9 cellular contexts compared by ENCODE assay signal in genomic region chr19:2503521-2504109, GRCh38. TPM values are rescaled to one million over a fixed set of nuclear protein-coding genes. Genes with fewer than 3 reads are reported as not detected.
DNase-seq lines count a peak whose midpoint lies in the region; ATAC-seq, FAIRE-seq and TF ChIP-seq lines count a peak whose summit lies in the region.
"Had no signal": no experiment of that assay in that cellular context is flagged by ENCODE, and none has a peak within 500 bp of the region (broad histone marks: within the 10 kb centered on the region; RNA-seq: fewer than 3 reads in every experiment).

No MANE protein-coding gene starts in this region.

- 43 to 57% (median 46%) methylated on average over 19 to 21 of the region's 21 CpGs for WGBS in ovary, 3 donors

- intact Hi-C loops in left cardiac atrium (cut with DNase I), result no loop called here
- intact Hi-C loops in ovary (cut with DNase I), result no loop called here

- FAIRE-seq in keratinocyte (lab: Jason Lieb, UNC), result no peak

- H3K27ac ChIP-seq in cardiac muscle cell (peak overlapping the region; percentile 51), keratinocyte (ENCODE audit: control insufficient read depth, insufficient read depth, low read length) (peak overlapping the region; percentile 60), ovary (no peak overlapping the region)
- H3K27ac ChIP-seq: VCaP had no signal

- no peak for TF ChIP-seq EP300 in ovary (IDR thresholded peaks at IDR 0.05)

- H3K36me3 ChIP-seq in cardiac muscle cell, result no peaks in the 10 kb centered on the region
- H3K36me3 ChIP-seq in keratinocyte (ENCODE audit: control insufficient read depth in 2 of 2, extremely low read depth in 1 of 2, insufficient read depth in 2 of 2, low read length in 2 of 2), result no peaks in the 10 kb centered on the region
- H3K36me3 ChIP-seq in ovary, result no peaks in the 10 kb centered on the region

- H4K20me1 ChIP-seq in keratinocyte (ENCODE audit: control insufficient read depth, extremely low read depth, insufficient read depth, low read length), result no peaks in the 10 kb centered on the region

- peak overlapping the region; percentile 58 for H3K27ac Mint-ChIP-seq in activated T-helper 17 cell treated with anti-CD3 and anti-CD28 coated beads, Interleukin-2, amount 50 U/mL, for 72 hours

- no peak overlapping the region for H3K4me3 ChIP-seq in cardiac muscle cell
- no peak overlapping the region for H3K4me3 ChIP-seq in keratinocyte (ENCODE audit: control insufficient read depth in 2 of 3, extremely low read depth in 1 of 3, insufficient read depth in 2 of 3, low read depth in 1 of 3, low read length in 3 of 3)
- no peak overlapping the region for H3K4me3 ChIP-seq in ovary

- H3K27me3 ChIP-seq in cardiac muscle cell (no peaks in the 10 kb centered on the region), keratinocyte (ENCODE audit: control insufficient read depth, extremely low read depth, insufficient read depth, low read length) (no peaks in the 10 kb centered on the region), ovary (no peaks in the 10 kb centered on the region)

- peak overlapping the region; percentile 50 for H3K4me2 ChIP-seq in keratinocyte (ENCODE audit: control insufficient read depth, extremely low read depth, insufficient read depth, low read depth, low read length)

- H3K4me1 Mint-ChIP-seq in activated T-helper 17 cell treated with anti-CD3 and anti-CD28 coated beads, Interleukin-2, amount 50 U/mL, for 72 hours, result peaks cover 15% of the 10 kb centered on the region

- H2AFZ ChIP-seq in keratinocyte (ENCODE audit: control insufficient read depth, low read length), result peak overlapping the region; percentile 53

- ATAC-seq in left cardiac atrium (no peak), GM21447 (IDR thresholded peaks at IDR 0.05; ENCODE audit: unreplicated experiment) (no peak)
- peak; percentile 98 for ATAC-seq in activated T-helper 17 cell treated with anti-CD3 and anti-CD28 coated beads, Interleukin-2, amount 50 U/mL, for 72 hours (replicated peaks)

- H3K9me3 ChIP-seq in cardiac muscle cell (ENCODE audit: low read depth), result no peaks in the 10 kb centered on the region
- H3K9me3 ChIP-seq in keratinocyte (ENCODE audit: control insufficient read depth, low read depth, low read length), result no peaks in the 10 kb centered on the region
- H3K9me3 ChIP-seq in ovary, result no peaks in the 10 kb centered on the region

- H3K4me3 Mint-ChIP-seq in activated T-helper 17 cell treated with anti-CD3 and anti-CD28 coated beads, Interleukin-2, amount 50 U/mL, for 72 hours, result peak overlapping the region; percentile 62

- peaks cover 6% of the 10 kb centered on the region for H3K4me1 ChIP-seq in cardiac muscle cell (ENCODE audit: low read depth)
- H3K4me1 ChIP-seq in keratinocyte (ENCODE audit: control insufficient read depth, extremely low read depth, insufficient read depth, low read length), result peaks cover 22% of the 10 kb centered on the region
- H3K4me1 ChIP-seq in ovary (ENCODE audit: insufficient read depth), result peaks cover 1% of the 10 kb centered on the region

- peak overlapping the region; percentile 47 for H3K9ac ChIP-seq in keratinocyte (ENCODE audit: control insufficient read depth, extremely low read depth, insufficient read depth, low read length)

- dilution Hi-C loops in keratinocyte (cut with MboI; ENCODE audit: extremely low pct_ligation_motif_present, low sequenced_read_pairs), result no loop called here

- peak; percentile 40 to 45 for DNase-seq in cardiac muscle cell (ENCODE audit: low read depth in 1 of 2, low spot score in 1 of 2)
- no peak for DNase-seq in left cardiac atrium
- peak; percentile 72 for DNase-seq in keratinocyte (ENCODE audit: low read depth, low spot score)
- DNase-seq in stimulated activated CD8-positive, alpha-beta memory T cell treated with anti-CD3 and anti-CD28 coated beads, Interleukin-7, amount 100 ng/mL, for 48 hours (ENCODE audit: extremely low read depth in 1 of 2, low read depth in 1 of 2), result peak; percentile 71 to 80
- no peak for DNase-seq in ovary
- no peak for DNase-seq in NCI-H2081 treated with DMSO at 0.1 percent for 48 hours (lab: John Stamatoyannopoulos, UW)

- H3K9me1 ChIP-seq in keratinocyte (ENCODE audit: control insufficient read depth, extremely low read depth, insufficient read depth, low read length), result peaks cover 3% of the 10 kb centered on the region

- no peaks in the 10 kb centered on the region for H3K9me3 Mint-ChIP-seq in activated T-helper 17 cell treated with anti-CD3 and anti-CD28 coated beads, Interleukin-2, amount 50 U/mL, for 72 hours

- TF ChIP-seq CTCF in cardiac muscle cell (IDR thresholded peaks at IDR 0.05; ENCODE audit: low read depth, low read length) (no peak), keratinocyte (optimal IDR thresholded peaks at IDR 0.05 in 1 of 3, IDR thresholded peaks at IDR 0.05 in 1 of 3, conservative IDR thresholded peaks at IDR 0.05 in 1 of 3; ENCODE audit: extremely low read depth in 1 of 3, insufficient read depth in 2 of 3, low read length in 3 of 3) (no peak), ovary (IDR thresholded peaks at IDR 0.05) (no peak)

- H3K36me3 Mint-ChIP-seq in activated T-helper 17 cell treated with anti-CD3 and anti-CD28 coated beads, Interleukin-2, amount 50 U/mL, for 72 hours (ENCODE audit: low read depth), result no peaks in the 10 kb centered on the region

- H3K27me3 Mint-ChIP-seq in activated T-helper 17 cell treated with anti-CD3 and anti-CD28 coated beads, Interleukin-2, amount 50 U/mL, for 72 hours, result no peaks in the 10 kb centered on the region

- H3K79me2 ChIP-seq in keratinocyte (ENCODE audit: control insufficient read depth, insufficient read depth, low read length), result no peaks in the 10 kb centered on the region

- no peak for TF ChIP-seq POLR2A in ovary (IDR thresholded peaks at IDR 0.05)

RNA-seq across cellular contexts. Expression of gene GADD45B, which starts 27.7 kb away (rescaled TPM):
- total RNA-seq in cardiac muscle cell (44.8 and 75.2 TPM in 2 replicates), left cardiac atrium (100 to 1,000 TPM in 1 of 2 donors, 10 to 100 TPM in 1; 64.0 to 189 TPM), ovary (100 to 1,000 TPM in 2 of 7 donors, 10 to 100 TPM in 5; 47.0 to 414 (median 73.9) TPM)
- polyA plus RNA-seq in cardiac muscle cell (30.5 and 66.4 TPM in 2 replicates), keratinocyte (20.6 to 32.4 TPM (median 26.8 TPM) in 3 replicates), ovary (100 to 1,000 TPM in 1 of 2 donors, 10 to 100 TPM in 1; 17.8 to 120 TPM)
- total RNA-seq in activated T-helper 17 cell treated with anti-CD3 and anti-CD28 coated beads, Interleukin-2, amount 50 U/mL, for 72 hours, result 10 to 100 TPM; 40.6 to 80.0 TPM
- 149 TPM for polyA plus RNA-seq in keratinocyte (2011; ENCODE audit: low read depth)
- 9.5 and 12.5 TPM in 2 replicates for polyA plus RNA-seq in keratinocyte (2011; cell fraction: cytosol; rRNA removed)
- 34.9 and 41.2 TPM in 2 replicates for polyA plus RNA-seq in keratinocyte (2011; cell fraction: nucleus; rRNA removed)
- polyA plus RNA-seq in keratinocyte (2012; ENCODE audit: low replicate concordance), result 21.0 and 188 TPM in 2 replicates
- polyA minus RNA-seq in keratinocyte, result 9.5 to 21.8 TPM (median 13.7 TPM) in 3 replicates
- polyA minus RNA-seq in keratinocyte (2011; cell fraction: cytosol; rRNA and poly(A)+ RNA removed), result 40.5 TPM
- polyA minus RNA-seq in keratinocyte (2011; cell fraction: nucleus; rRNA and poly(A)+ RNA removed), result 16.2 and 25.8 TPM in 2 replicates

RNA-seq across cellular contexts. Expression of gene LMNB2, which starts 46.9 kb away (rescaled TPM):
- total RNA-seq in cardiac muscle cell, result 78.6 and 127 TPM in 2 replicates
- 42.5 and 66.9 TPM in 2 replicates for polyA plus RNA-seq in cardiac muscle cell
- total RNA-seq in left cardiac atrium, result 10 to 100 TPM; 19.5 to 20.6 TPM
- total RNA-seq in activated T-helper 17 cell treated with anti-CD3 and anti-CD28 coated beads, Interleukin-2, amount 50 U/mL, for 72 hours, result 10 to 100 TPM; 63.3 to 98.7 TPM
- polyA plus RNA-seq in keratinocyte, result 55.7 to 84.8 TPM (median 80.1 TPM) in 3 replicates
- 8.0 TPM for polyA plus RNA-seq in keratinocyte (2011; ENCODE audit: low read depth)
- polyA plus RNA-seq in keratinocyte (2011; cell fraction: cytosol; rRNA removed), result 37.6 and 49.0 TPM in 2 replicates
- 59.8 and 68.0 TPM in 2 replicates for polyA plus RNA-seq in keratinocyte (2011; cell fraction: nucleus; rRNA removed)
- polyA plus RNA-seq in keratinocyte (2012; ENCODE audit: low replicate concordance), result 12.4 and 76.0 TPM in 2 replicates
- polyA minus RNA-seq in keratinocyte, result 46.8 to 87.1 TPM (median 57.1 TPM) in 3 replicates
- polyA minus RNA-seq in keratinocyte (2011; cell fraction: cytosol; rRNA and poly(A)+ RNA removed), result 90.9 TPM
- polyA minus RNA-seq in keratinocyte (2011; cell fraction: nucleus; rRNA and poly(A)+ RNA removed), result 21.3 and 24.7 TPM in 2 replicates
- total RNA-seq in ovary, result 10 to 100 TPM in 6 of 7 donors, 1 to 10 TPM in 1; 8.0 to 40.9 (median 25.6) TPM
- 10 to 100 TPM; 15.3 to 17.4 TPM for polyA plus RNA-seq in ovary

Comparison
In these comparisons a context has a peak if more than half of its experiments do, and no peak if none do; other contexts are left out.
1. DNase-seq: peak in cardiac muscle cell (2 of 2), keratinocyte (single experiment) and stimulated activated CD8-positive, alpha-beta memory T cell treated with anti-CD3 and anti-CD28 coated beads, Interleukin-7, amount 100 ng/mL, for 48 hours (2 of 2); none in left cardiac atrium (single experiment), ovary (0 of 5) and NCI-H2081 treated with DMSO at 0.1 percent for 48 hours (single experiment).
2. H3K27ac ChIP-seq: peak in cardiac muscle cell (single experiment) and keratinocyte (single experiment); none in ovary (0 of 2).